Comparison of ENCODE assay signal across 3 cellular contexts in genomic region chr18:79345981-79346380, GRCh38.
A peak's percentile ranks its signal among the peaks of the same experiment; 100 is the strongest.
TF ChIP-seq lines count a peak whose summit lies in the region.

No MANE protein-coding gene starts in this region.

TF ChIP-seq in GM12891, 5 proteins besides CTCF, POLR2A, EP300 and RAD21:
- TF ChIP-seq PAX5 (IDR thresholded peaks at IDR 0.05; ENCODE audit: insufficient read depth, low read length, severe bottlenecking), result no peak
- TF ChIP-seq POU2F2 (IDR thresholded peaks at IDR 0.05; ENCODE audit: low read depth, low read length), result peak; percentile 8; the same call in 1 of the 2 replicates
- no peak for TF ChIP-seq POLR2AphosphoS5 (IDR thresholded peaks at IDR 0.05; ENCODE audit: low read depth, low read length)

TF ChIP-seq in HEK293, 187 proteins besides CTCF, POLR2A, EP300 and RAD21:
- TF ChIP-seq ZSCAN16 (tag by site-specific recombination; IDR thresholded peaks at IDR 0.05) (peak; percentile 19; the same call in 1 of the 2 replicates), SP3 (tag by site-specific recombination; IDR thresholded peaks at IDR 0.05) (no peak)
TF ChIP-seq in HEK293: peak in this region for 1.

TF ChIP-seq in H1, 55 proteins besides CTCF, POLR2A, EP300 and RAD21:
- TF ChIP-seq PHF8 (conservative IDR thresholded peaks at IDR 0.05; ENCODE audit: low read depth, low read length) (no peak), GTF2F1 (IDR thresholded peaks at IDR 0.05; ENCODE audit: borderline replicate concordance, low read depth, low read length) (no peak), SIRT6 (IDR thresholded peaks at IDR 0.05; ENCODE audit: low read length) (no peak), ZNF274 (IDR thresholded peaks at IDR 0.05; ENCODE audit: borderline replicate concordance, extremely low read depth, low read length) (no peak), CBX5 (IDR thresholded peaks at IDR 0.05; ENCODE audit: low read depth, low read length) (no peak), ATF2 (IDR thresholded peaks at IDR 0.05; ENCODE audit: low read length) (no peak), SP4 (IDR thresholded peaks at IDR 0.05; ENCODE audit: low read length) (no peak), RNF2 (IDR thresholded peaks at IDR 0.05; ENCODE audit: borderline replicate concordance, low read depth, low read length, missing control alignments, poor library complexity, severe bottlenecking) (no peak), YY1 (IDR thresholded peaks at IDR 0.05; ENCODE audit: low read depth, low read length) (no peak), E2F6 (IDR thresholded peaks at IDR 0.05) (no peak), KDM4A (IDR thresholded peaks at IDR 0.05; ENCODE audit: low read depth, low read length, severe bottlenecking) (no peak), MAX (IDR thresholded peaks at IDR 0.05) (no peak)
